In the genomic region with DNA sequence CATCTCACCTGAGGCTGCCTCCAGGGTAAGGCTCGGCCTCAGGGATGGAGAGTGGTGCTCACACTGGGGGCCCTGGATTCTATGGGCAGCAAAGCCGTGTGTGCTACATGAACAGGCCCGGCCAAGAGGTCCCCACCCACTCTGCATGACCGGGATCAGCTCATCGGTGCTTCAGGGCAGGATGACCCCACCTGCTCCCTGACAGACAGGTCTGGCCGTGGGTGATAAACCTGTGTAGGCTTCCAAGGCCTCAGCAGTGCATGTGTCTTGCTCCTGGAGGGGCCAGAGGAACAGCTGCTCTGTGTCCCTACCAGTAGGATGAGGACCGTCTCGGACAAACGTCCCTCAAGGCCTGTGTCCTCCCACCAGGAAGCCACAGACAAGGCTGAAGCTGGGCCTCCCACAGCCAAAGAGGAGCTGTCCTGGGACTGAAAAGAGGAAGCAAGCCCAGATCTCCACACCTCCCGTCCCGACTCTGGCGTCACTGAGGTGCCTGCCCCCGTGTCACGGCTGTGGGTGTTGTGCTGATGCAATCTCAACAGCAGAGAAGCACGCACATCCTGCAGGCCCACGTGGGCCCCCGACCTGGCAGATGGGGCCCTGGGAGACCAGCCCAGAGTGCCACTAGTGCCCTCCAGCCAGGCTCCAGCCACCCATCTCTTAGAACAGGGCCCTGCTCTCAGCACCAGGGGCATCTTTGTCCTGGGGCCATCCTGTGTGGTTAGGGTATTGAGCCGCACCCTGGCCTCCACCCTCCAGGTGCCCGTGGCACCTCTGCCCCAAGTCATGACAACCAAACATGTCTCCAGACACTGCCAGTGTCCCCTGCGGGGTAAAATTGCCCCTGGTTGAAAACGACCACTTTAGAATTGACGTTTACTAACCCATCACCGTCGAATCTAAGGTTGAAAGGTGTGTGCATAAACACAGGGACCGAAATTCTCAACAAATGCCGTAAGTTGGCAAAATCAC, we compare ENCODE assay signal across 8 cellular contexts.
DNase-seq lines count a peak whose midpoint lies in the region; ATAC-seq and TF ChIP-seq lines count a peak whose summit lies in the region.
"Not testable (repeated sequence)": the region's sequence is repeated elsewhere in the genome, so short reads cannot be mapped to it uniquely, and the experiment has no call there.

No MANE protein-coding gene starts in this region.

- H3K27me3 ChIP-seq in hepatocyte: not testable (repeated sequence)

- TF ChIP-seq CTCF in hepatocyte (IDR thresholded peaks at IDR 0.05; ENCODE audit: poor library complexity): not testable (repeated sequence)

- not testable (repeated sequence) for H3K9me2 ChIP-seq in hepatocyte (replicated peaks; ENCODE audit: insufficient read depth)

- not testable (repeated sequence) for H3K4me2 ChIP-seq in hepatocyte

- not testable (repeated sequence) for H3K36me3 Mint-ChIP-seq in activated naive CD8-positive, alpha-beta T cell

- H3K9me3 ChIP-seq in hepatocyte (ENCODE audit: low read depth): not testable (repeated sequence)

- H3K27ac ChIP-seq in hepatocyte: not testable (repeated sequence)

- H3K4me1 Mint-ChIP-seq in activated naive CD8-positive, alpha-beta T cell (ENCODE audit: low read depth): not testable (repeated sequence)

- not testable (repeated sequence) for H3K79me2 ChIP-seq in hepatocyte

- peak overlapping the region; percentile 34 for H3K27ac Mint-ChIP-seq in activated naive CD8-positive, alpha-beta T cell

- H3K36me3 ChIP-seq in hepatocyte (replicated peaks; ENCODE audit: insufficient read depth, low read depth): not testable (repeated sequence)

- H3K4me1 ChIP-seq in hepatocyte (ENCODE audit: insufficient read depth): not testable (repeated sequence)

- H4K20me1 ChIP-seq in hepatocyte (ENCODE audit: insufficient read depth, poor library complexity, severe bottlenecking): not testable (repeated sequence)

- H3K9me3 Mint-ChIP-seq in activated naive CD8-positive, alpha-beta T cell (ENCODE audit: low read depth): not testable (repeated sequence)

- not testable (repeated sequence) for H3K27me3 Mint-ChIP-seq in activated naive CD8-positive, alpha-beta T cell

- DNase-seq in activated CD4-positive, alpha-beta T cell treated with anti-CD3 and anti-CD28 coated beads, Interleukin-2, amount 50 U/mL, for 1 hour: peak; percentile 40
- peak; percentile 1 for DNase-seq in hepatocyte (ENCODE audit: low spot score)
- peak; percentile 72 for DNase-seq in stimulated activated CD4-positive, alpha-beta T cell treated with anti-CD3 and anti-CD28 coated beads, Interleukin-15, amount 100 ng/mL, for 24 hours
- DNase-seq in superior temporal gyrus (ENCODE audit: extremely low spot score): peak; percentile 2

- H3K4me3 ChIP-seq in hepatocyte: not testable (repeated sequence)

- H2AFZ ChIP-seq in hepatocyte: not testable (repeated sequence)

- peak; percentile 68 for ATAC-seq in GM18861 (IDR thresholded peaks at IDR 0.05; ENCODE audit: unreplicated experiment)
- peak; percentile 69 for ATAC-seq in HG02588 (IDR thresholded peaks at IDR 0.05; ENCODE audit: unreplicated experiment)
- ATAC-seq in HG03521 (IDR thresholded peaks at IDR 0.05; ENCODE audit: unreplicated experiment): peak; percentile 62

- 88% methylated on average over 11 of the region's 26 CpGs for WGBS in hepatocyte (ENCODE audit: low lambda C conversion rate, missing lambda C conversion rate)

- H3K4me3 Mint-ChIP-seq in activated naive CD8-positive, alpha-beta T cell: not testable (repeated sequence)

Comparison
In these comparisons a context has a peak if more than half of its experiments do, and no peak if none do; other contexts are left out.
1. DNase-seq: peak in every context shown above with its lines; median percentile 72 in stimulated activated CD4-positive, alpha-beta T cell treated with anti-CD3 and anti-CD28 coated beads, Interleukin-15, amount 100 ng/mL, for 24 hours; 40 in activated CD4-positive, alpha-beta T cell treated with anti-CD3 and anti-CD28 coated beads, Interleukin-2, amount 50 U/mL, for 1 hour; 2 in superior temporal gyrus; 1 in hepatocyte.